Comparison of ENCODE assay signal across 8 cellular contexts in genomic region chr12:109900752-109901580, GRCh38. TPM values are rescaled to one million over a fixed set of nuclear protein-coding genes. Genes with fewer than 3 reads are reported as not detected.
DNase-seq lines count a peak whose midpoint lies in the region; ATAC-seq, FAIRE-seq and TF ChIP-seq lines count a peak whose summit lies in the region.

No MANE protein-coding gene starts in this region.

- H3K23me2 ChIP-seq in H1 (ENCODE audit: low read depth, low read length): peaks cover 8% of the 10 kb centered on the region

- WGBS in H1 (ENCODE audit: extremely low coverage in 1 of 2, insufficient coverage in 1 of 2, insufficient read length in 1 of 2, insufficient replicate concordance in 2 of 2, low coverage in 1 of 2, low lambda C conversion rate in 2 of 2, missing lambda C conversion rate in 1 of 2), 2 experiments: 5% methylated on average over 16 of the region's 16 CpGs; no CpG with 5 or more reads in 1 of the 2 experiments

- no peak for TF ChIP-seq POLR2A in H1 (IDR thresholded peaks at IDR 0.05; ENCODE audit: control extremely low read depth in 1 of 2, low read depth in 2 of 2, low read length in 2 of 2)

- peaks cover 17 to 33% (median 23%) of the 10 kb centered on the region in 7 donors for H3K4me1 Mint-ChIP-seq in naive thymus-derived CD4-positive, alpha-beta T cell

- no peak overlapping the region for H2BK5ac ChIP-seq in H1 (ENCODE audit: low read depth, low read length)

- H3K9me3 Mint-ChIP-seq in naive thymus-derived CD4-positive, alpha-beta T cell: peaks cover 0 to 1% (median 0%) of the 10 kb centered on the region in 11 donors

- peak overlapping the region; percentile 95; the same call in 1 of the 2 replicates for H2AFZ ChIP-seq in H1 (ENCODE audit: low read length)

- no peak overlapping the region for H2BK20ac ChIP-seq in H1 (ENCODE audit: low read length)

- H3K36me3 ChIP-seq in H7 (replicated peaks; ENCODE audit: control insufficient read depth, insufficient read depth, low read length): peaks cover 4% of the 10 kb centered on the region
- H3K36me3 ChIP-seq in H1 (ENCODE audit: control insufficient read depth in 2 of 4, insufficient read depth in 4 of 4, low read length in 3 of 4): peaks cover 0 to 6% (median 2%) of the 10 kb centered on the region in 4 experiments; a peak in 2 of 8 replicates
- peaks cover 5 to 32% (median 15%) of the 10 kb centered on the region in 3 experiments for H3K36me3 ChIP-seq in naive thymus-derived CD4-positive, alpha-beta T cell (ENCODE audit: control insufficient read depth in 2 of 3, insufficient read depth in 3 of 3, low read length in 3 of 3)

- H2BK12ac ChIP-seq in H1 (ENCODE audit: low read depth, low read length): peak overlapping the region; percentile 60; the same call in 1 of the 2 replicates

- no peak overlapping the region for H3K4ac ChIP-seq in H1 (replicated peaks; ENCODE audit: insufficient read length, low read depth, low read length)

- peak; percentile 76 for FAIRE-seq in H1 (lab: Jason Lieb, UNC)

- CTCF ChIA-PET in H1 (lab: Charles Lee; ENCODE audit: partially characterized antibody): interaction anchor here (0.7 to 3.0 kb wide), 13 partner anchors 9 to 137 kb away, joined by 3 to 21 read pairs (median 4); no protein-coding TSS in a partner anchor
- CTCF ChIA-PET in naive thymus-derived CD4-positive, alpha-beta T cell (lab: Charles Lee): interaction anchor here (0.7 to 1.5 kb wide), 3 partner anchors 13 to 48 kb away, joined by 3 to 5 read pairs (median 3); no protein-coding TSS in a partner anchor

- TF ChIP-seq EP300 in H1 (IDR thresholded peaks at IDR 0.05; ENCODE audit: borderline replicate concordance in 1 of 2, low read depth in 2 of 2, low read length in 2 of 2): no peak

- H3K18ac ChIP-seq in H1 (ENCODE audit: extremely low read depth, low read length): no peak overlapping the region

- no peak overlapping the region for H4K5ac ChIP-seq in H1 (ENCODE audit: insufficient read length, low read depth, low read length)

- H3K36me3 Mint-ChIP-seq in naive thymus-derived CD4-positive, alpha-beta T cell: peaks cover 10 to 22% (median 16%) of the 10 kb centered on the region in 5 donors

- H2BK15ac ChIP-seq in H1 (ENCODE audit: low read length): no peak overlapping the region

- peaks cover 0 to 10% (median 2%) of the 10 kb centered on the region in 4 experiments; a peak in 3 of 7 replicates for H3K4me1 ChIP-seq in H1 (replicated peaks in 1 of 4; ENCODE audit: control insufficient read depth in 3 of 4, insufficient read depth in 4 of 4, low read length in 3 of 4)
- peaks cover 15 to 17% of the 10 kb centered on the region in 2 donors for H3K4me1 ChIP-seq in naive thymus-derived CD4-positive, alpha-beta T cell (ENCODE audit: control insufficient read depth in 2 of 2, insufficient read depth in 2 of 2, low read length in 2 of 2)

- no peak for TF ChIP-seq CTCF in H1 (IDR thresholded peaks at IDR 0.05; ENCODE audit: control extremely low read depth in 1 of 3, insufficient read depth in 1 of 3, low read depth in 1 of 3, low read length in 3 of 3)

- no peak overlapping the region for H3K56ac ChIP-seq in H1 (replicated peaks; ENCODE audit: insufficient read length, low read depth, low read length)

- H3K27me3 ChIP-seq in H7 (ENCODE audit: control insufficient read depth, insufficient read depth, low read length) (peaks cover 49% of the 10 kb centered on the region), H1 (replicated peaks in 1 of 4; ENCODE audit: control insufficient read depth in 3 of 4, extremely low read depth in 1 of 4, insufficient read depth in 3 of 4, low read length in 3 of 4) (peaks cover 53 to 93% (median 87%) of the 10 kb centered on the region in 4 experiments)
- no peaks in the 10 kb centered on the region for H3K27me3 ChIP-seq in naive thymus-derived CD4-positive, alpha-beta T cell (ENCODE audit: control insufficient read depth in 2 of 2, insufficient read depth in 2 of 2, low read length in 2 of 2)

- TF ChIP-seq RAD21 in H1 (IDR thresholded peaks at IDR 0.05 in 1 of 2, conservative IDR thresholded peaks at IDR 0.05 in 1 of 2; ENCODE audit: low read depth in 2 of 2, low read length in 2 of 2): no peak

- intact Hi-C loops in naive thymus-derived CD4-positive, alpha-beta T cell (cut with micrococcal nuclease): loop anchor here (1.0 to 5.0 kb wide), 7 partner anchors 20 to 328 kb away; partner anchors contain the start of genes ANKRD13A (in 2 of the 2), GLTP (in 2 of the 2), C12orf76 (in 1 of the 2) and GIT2 (in 1 of the 2)

- no peak overlapping the region for H3K27ac ChIP-seq in H1 (ENCODE audit: low read depth, low read length)
- H3K27ac ChIP-seq in naive thymus-derived CD4-positive, alpha-beta T cell (ENCODE audit: low read depth, low read length): peak overlapping the region; percentile 74

- no peak overlapping the region for H2AK5ac ChIP-seq in H1 (ENCODE audit: low read depth, low read length)

- H3K4me3 ChIP-seq in H7 (ENCODE audit: insufficient read depth, low read depth, low read length): peak overlapping the region; percentile 63
- peak overlapping the region; percentile 45 to 75 (median 66) for H3K4me3 ChIP-seq in H1 (ENCODE audit: extremely low read depth in 1 of 4, insufficient read depth in 2 of 4, low read depth in 3 of 4, low read length in 4 of 4)
- peak overlapping the region; percentile 90 for H3K4me3 ChIP-seq in naive thymus-derived CD4-positive, alpha-beta T cell (ENCODE audit: low read length)

- no peaks in the 10 kb centered on the region for H3K79me2 ChIP-seq in H1 (ENCODE audit: control insufficient read depth in 1 of 2, insufficient read depth in 2 of 2, low read length in 2 of 2)

- H2BK120ac ChIP-seq in H1 (replicated peaks; ENCODE audit: low read depth, low read length): no peak overlapping the region

- H3K9me3 ChIP-seq in H1 (ENCODE audit: insufficient read depth in 2 of 2, low read depth in 1 of 2, low read length in 1 of 2): no peaks in the 10 kb centered on the region
- no peaks in the 10 kb centered on the region for H3K9me3 ChIP-seq in naive thymus-derived CD4-positive, alpha-beta T cell (ENCODE audit: control insufficient read depth in 2 of 3, low read length in 3 of 3)

- H3K27ac Mint-ChIP-seq in naive thymus-derived CD4-positive, alpha-beta T cell: peak overlapping the region; percentile 88 to 99 (median 93)

- H3K79me1 ChIP-seq in H1 (ENCODE audit: low read depth, low read length): no peaks in the 10 kb centered on the region

- peak overlapping the region; percentile 86 to 93 for H3K4me2 ChIP-seq in H1 (ENCODE audit: insufficient read depth in 1 of 2, low read depth in 2 of 2, low read length in 2 of 2)

- H3K9ac ChIP-seq in H1 (replicated peaks in 1 of 4; ENCODE audit: extremely low read depth in 1 of 4, low read depth in 3 of 4, low read length in 3 of 4): peak overlapping the region in 3 of 4 experiments; percentile 39 to 45 (median 43); a peak in 6 of 7 replicates

- DNase-seq in ELR (ENCODE audit: low read depth): peak; percentile 30
- DNase-seq in H7: peak; percentile 81
- peak; percentile 49 for DNase-seq in OCI-M1 (lab: John Stamatoyannopoulos, UW)
- peak in 1 of 2 experiments; percentile 61 for DNase-seq in H1 (ENCODE audit: low read depth in 1 of 2, low spot score in 2 of 2)
- DNase-seq in naive thymus-derived CD4-positive, alpha-beta T cell: peak in 2 of 9 donors; percentile 5 to 6
- no peak for DNase-seq in GOT3 (lab: John Stamatoyannopoulos, UW)
- no peak for DNase-seq in cortex of kidney (lab: John Stamatoyannopoulos, UW)
- DNase-seq in NCI-H226: no peak

- no peaks in the 10 kb centered on the region for H3K27me3 Mint-ChIP-seq in naive thymus-derived CD4-positive, alpha-beta T cell

- H4K91ac ChIP-seq in H1 (replicated peaks; ENCODE audit: insufficient read length, low read length): no peak overlapping the region

- peaks cover 0 to 6% of the 10 kb centered on the region in 2 experiments for H4K20me1 ChIP-seq in H1 (replicated peaks in 1 of 2; ENCODE audit: control insufficient read depth in 1 of 2, insufficient read depth in 2 of 2, low read length in 2 of 2)

- no peak overlapping the region; the same call in none of the 2 replicates for H4K8ac ChIP-seq in H1 (ENCODE audit: extremely low read depth, insufficient read depth, low read length)

- no peak overlapping the region for H3K14ac ChIP-seq in H1 (ENCODE audit: insufficient read length)

- H3K4me3 Mint-ChIP-seq in naive thymus-derived CD4-positive, alpha-beta T cell: peak overlapping the region; percentile 88 to 98 (median 93)

- no peak overlapping the region for H3K23ac ChIP-seq in H1 (ENCODE audit: insufficient read length)

- ATAC-seq in naive thymus-derived CD4-positive, alpha-beta T cell: no peak

- POLR2A ChIA-PET in H1 (lab: Charles Lee; ENCODE audit: partially characterized antibody): interaction anchor here (0.8 to 1.7 kb wide), 5 partner anchors 9 to 43 kb away, joined by 3 to 6 read pairs (median 3); no protein-coding TSS in a partner anchor
- POLR2A ChIA-PET in naive thymus-derived CD4-positive, alpha-beta T cell (lab: Charles Lee): interaction anchor here (0.5 to 2.3 kb wide), 6 partner anchors 12 to 879 kb away, joined by 3 to 11 read pairs (median 4); partner anchors contain the start of genes ANKRD13A and GLTP

RNA-seq across cellular contexts. Expression of gene TCHP, which starts 0.9 kb away (rescaled TPM):
- total RNA-seq in H7 (2014; rRNA removed; shearing (Covaris generic)): 13.3 and 16.4 TPM in 2 replicates
- total RNA-seq in H1 (2021; fragmentation: NEBNext Ultra II Directional; extraction: Animal tissue kit (Norgen Biotek cat#: 25700)): 4.5 TPM in 2 replicates
- 2.8 and 4.8 TPM in 2 replicates for polyA plus RNA-seq in H1 (2011; rRNA removed)
- polyA plus RNA-seq in H1 (2011; cell fraction: cytosol; rRNA removed): 8.7 TPM
- polyA plus RNA-seq in H1 (2011; cell fraction: nucleus; rRNA removed): 15.7 TPM
- polyA plus RNA-seq in H1 (2012, experiment 1 of 2): 5.5 to 11.3 TPM (median 8.0 TPM) in 4 replicates
- polyA plus RNA-seq in H1 (2012, experiment 2 of 2): 0.92 TPM
- polyA plus RNA-seq in H1 (2013, experiment 1 of 2): 4.4 TPM
- polyA plus RNA-seq in H1 (2013, experiment 2 of 2): 4.1 TPM
- polyA minus RNA-seq in H1 (2011; rRNA and poly(A)+ RNA removed): 2.8 TPM in 2 replicates
- 5.1 TPM for polyA minus RNA-seq in H1 (2011; cell fraction: cytosol; rRNA and poly(A)+ RNA removed)
- polyA minus RNA-seq in H1 (2011; cell fraction: nucleus; rRNA and poly(A)+ RNA removed): 4.5 TPM
- total RNA-seq in naive thymus-derived CD4-positive, alpha-beta T cell: 10 to 100 TPM; 21.7 to 40.0 (median 31.8) TPM
- 10 to 100 TPM; 10.1 to 15.5 TPM for polyA plus RNA-seq in naive thymus-derived CD4-positive, alpha-beta T cell

RNA-seq across cellular contexts. Expression of gene GLTP, which starts 20.6 kb away (rescaled TPM):
- 24.1 and 28.8 TPM in 2 replicates for total RNA-seq in H7 (2014; rRNA removed; shearing (Covaris generic))
- total RNA-seq in H1 (2021; fragmentation: NEBNext Ultra II Directional; extraction: Animal tissue kit (Norgen Biotek cat#: 25700)): 24.4 and 26.1 TPM in 2 replicates
- polyA plus RNA-seq in H1 (2011; rRNA removed): 9.8 and 10.0 TPM in 2 replicates
- polyA plus RNA-seq in H1 (2011; cell fraction: cytosol; rRNA removed): 12.2 TPM
- polyA plus RNA-seq in H1 (2011; cell fraction: nucleus; rRNA removed): 8.2 TPM
- polyA plus RNA-seq in H1 (2012, experiment 1 of 2): 15.6 to 22.3 TPM (median 17.5 TPM) in 4 replicates
- polyA plus RNA-seq in H1 (2012, experiment 2 of 2): 14.4 TPM
- 31.7 TPM for polyA plus RNA-seq in H1 (2013, experiment 1 of 2)
- polyA plus RNA-seq in H1 (2013, experiment 2 of 2): 35.2 TPM
- polyA minus RNA-seq in H1 (2011; rRNA and poly(A)+ RNA removed): 18.8 and 24.0 TPM in 2 replicates
- polyA minus RNA-seq in H1 (2011; cell fraction: cytosol; rRNA and poly(A)+ RNA removed): 18.6 TPM
- polyA minus RNA-seq in H1 (2011; cell fraction: nucleus; rRNA and poly(A)+ RNA removed): 4.0 TPM
- total RNA-seq in naive thymus-derived CD4-positive, alpha-beta T cell: 10 to 100 TPM; 19.2 to 36.2 (median 22.1) TPM
- 10 to 100 TPM; 30.0 to 35.2 TPM for polyA plus RNA-seq in naive thymus-derived CD4-positive, alpha-beta T cell

Comparison
In these comparisons a context has a peak if more than half of its experiments do, and no peak if none do; other contexts are left out.
1. DNase-seq: peak in ELR (single experiment), H7 (single experiment) and OCI-M1 (single experiment); none in GOT3 (single experiment), cortex of kidney (single experiment) and NCI-H226 (single experiment).
2. Peak in every context shown above with its lines, with median percentiles within 50 percentile points of each other: H3K4me3 ChIP-seq.